ENCODE assay signal across 25 cellular contexts in genomic region chr12:76881152-76881551, GRCh38. TPM values are rescaled to one million over a fixed set of nuclear protein-coding genes. Genes with fewer than 3 reads are reported as not detected.
"Had no signal": no experiment of that assay in that cellular context is flagged by ENCODE, and none has a peak within 500 bp of the region (broad histone marks: within the 10 kb centered on the region; RNA-seq: fewer than 3 reads in every experiment).

No MANE protein-coding gene starts in this region.

- H3K27me3 ChIP-seq: brain microvascular endothelial cell, esophagus muscularis mucosa, ovary, uterus had no signal

- H3K4me1 ChIP-seq: uterus had no signal

- H3K9me3 ChIP-seq: esophagus muscularis mucosa, left lung, ovary, transverse colon, uterus had no signal

- H3K4me3 ChIP-seq: esophagus muscularis mucosa, left lung, lung, ovary, transverse colon, uterus had no signal

- H3K27ac ChIP-seq: brain microvascular endothelial cell, left lung, ovary, WERI-Rb-1 had no signal

- ATAC-seq: activated CD8-positive, alpha-beta memory T cell treated with anti-CD3 and anti-CD28 coated beads, Interleukin-2, amount 10 ng/mL, durations not matched to agents 7 days and 5 days; activated CD8-positive, alpha-beta T cell treated with anti-CD3 and anti-CD28 coated beads for 36 hours; activated naive CD8-positive, alpha-beta T cell treated with anti-CD3 and anti-CD28 coated beads, Interleukin-2, amount 50 U/mL, for 24 hours; left lung; naive thymus-derived CD8-positive, alpha-beta T cell; right cardiac atrium; stimulated activated naive CD8-positive, alpha-beta T cell treated with anti-CD3 and anti-CD28 coated beads, Interleukin-15, amount 100 ng/mL, for 72 hours had no signal

- DNase-seq: activated CD4-positive, alpha-beta T cell treated with anti-CD3 and anti-CD28 coated beads, Interleukin-2, amount 10 ng/mL, durations not matched to agents 7 days and 5 days; activated CD4-positive, CD25-positive, alpha-beta regulatory T cell treated with anti-CD3 and anti-CD28 coated beads, Interleukin-2, amount 50 U/mL, for 72 hours; activated CD8-positive, alpha-beta memory T cell treated with anti-CD3 and anti-CD28 coated beads, Interleukin-2, amount 10 ng/mL, durations not matched to agents 7 days and 5 days; activated CD8-positive, alpha-beta T cell treated with anti-CD3 and anti-CD28 coated beads for 36 hours; activated effector memory CD4-positive, alpha-beta T cell treated with anti-CD3 and anti-CD28 coated beads, Interleukin-2, amount 50 U/mL, for 16 hours; activated naive CD4-positive, alpha-beta T cell treated with anti-CD3 and anti-CD28 coated beads, Interleukin-2, amount 50 U/mL, for 16 hours; activated naive CD8-positive, alpha-beta T cell treated with anti-CD3 and anti-CD28 coated beads, Interleukin-2, amount 50 U/mL, for 24 hours; activated T-cell treated with anti-CD3 and anti-CD28 coated beads for 4 hours; aorta; brain microvascular endothelial cell; central memory CD4-positive, alpha-beta T cell; glutamatergic neuron; hippocampal formation; kidney glomerular epithelial cell; left lung; naive thymus-derived CD8-positive, alpha-beta T cell; ovary; right cardiac atrium; stimulated activated CD4-positive, alpha-beta T cell treated with anti-CD3 and anti-CD28 coated beads, Interleukin-1b, Interleukin-23, amount 100 ng/mL, for 48 hours; stimulated activated naive CD8-positive, alpha-beta T cell treated with anti-CD3 and anti-CD28 coated beads, Interleukin-15, amount 100 ng/mL, for 72 hours; transverse colon; uterus; WERI-Rb-1 had no signal

- H3K36me3 ChIP-seq: brain microvascular endothelial cell, esophagus muscularis mucosa, left lung, ovary, transverse colon, uterus, WERI-Rb-1 had no signal

RNA-seq across cellular contexts. Expression of gene CSRP2, which starts 2.3 kb away (rescaled TPM):
- total RNA-seq: naive thymus-derived CD8-positive, alpha-beta T cell had no signal
